8 cellular contexts compared by ENCODE assay signal in the genomic region with DNA sequence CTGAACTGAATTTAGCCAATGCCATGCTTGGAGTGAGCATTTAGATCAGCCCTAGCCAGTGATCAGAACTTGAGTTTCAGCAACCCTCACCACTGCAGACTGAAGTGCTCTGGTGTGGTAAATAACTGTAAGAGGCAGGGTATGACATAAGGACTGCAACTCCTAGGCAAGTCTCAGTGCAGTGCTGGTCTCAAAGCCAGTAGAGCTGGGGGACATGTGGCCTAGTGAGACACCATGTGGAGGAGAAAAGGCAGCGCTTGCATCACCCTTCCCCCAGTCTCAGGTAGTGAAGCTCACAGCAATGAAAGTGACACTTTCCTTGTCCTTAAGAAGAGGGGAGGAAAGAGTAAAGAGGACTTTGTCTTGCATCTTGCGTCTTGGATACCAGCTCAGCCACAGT.
DNase-seq lines count a peak whose midpoint lies in the region; ATAC-seq and TF ChIP-seq lines count a peak whose summit lies in the region.
"Had no signal": no experiment of that assay in that cellular context is flagged by ENCODE, and none has a peak within 500 bp of the region (broad histone marks: within the 10 kb centered on the region; RNA-seq: fewer than 3 reads in every experiment).

No MANE protein-coding gene starts in this region.

- H4K20me1 ChIP-seq in osteoblast (ENCODE audit: insufficient read depth, low read length), result no peaks in the 10 kb centered on the region

- H3K36me3 ChIP-seq in brain microvascular endothelial cell (replicated peaks), result no peaks in the 10 kb centered on the region
- no peaks in the 10 kb centered on the region for H3K36me3 ChIP-seq in osteoblast (ENCODE audit: insufficient read depth, low read length)

- no peaks in the 10 kb centered on the region for H3K79me2 ChIP-seq in osteoblast (ENCODE audit: insufficient read depth, low read length)

- H3K9me3 ChIP-seq in osteoblast (ENCODE audit: low read depth, low read length) (no peaks in the 10 kb centered on the region), T-helper 17 cell (ENCODE audit: control insufficient read depth, low read length, poor library complexity, severe bottlenecking) (no peaks in the 10 kb centered on the region)

- H3K4me1 Mint-ChIP-seq in T-helper 17 cell, result no peaks in the 10 kb centered on the region

- in situ Hi-C loops in brain microvascular endothelial cell (cut with HindIII; ENCODE audit: low pct_ligation_motif_present, low sequenced_read_pairs), result no loop called here

- TF ChIP-seq CTCF in GM20000 (IDR thresholded peaks at IDR 0.05; ENCODE audit: extremely low read depth, missing control alignments) (no peak), brain microvascular endothelial cell (IDR thresholded peaks at IDR 0.05; ENCODE audit: low read depth, low read length, missing control alignments) (peak; percentile 39), osteoblast (IDR thresholded peaks at IDR 0.05; ENCODE audit: extremely low read depth, low read depth, low read length) (no peak)

- H3K4me1 ChIP-seq in osteoblast (ENCODE audit: insufficient read depth, low read length), result no peaks in the 10 kb centered on the region

- H3K4me3 Mint-ChIP-seq in T-helper 17 cell, result no peak overlapping the region
- H3K4me3 Mint-ChIP-seq: stimulated activated naive CD8-positive, alpha-beta T cell treated with anti-CD3 and anti-CD28 coated beads, Interleukin-15, Interleukin-2, amounts not matched to agents 100 ng/mL and 50 ng/mL, for 24 hours had no signal

- H3K27me3 ChIP-seq in brain microvascular endothelial cell (replicated peaks), result no peaks in the 10 kb centered on the region
- H3K27me3 ChIP-seq in osteoblast (ENCODE audit: insufficient read depth, low read length), result no peaks in the 10 kb centered on the region

- H3K27ac Mint-ChIP-seq in T-helper 17 cell, result no peak overlapping the region
- H3K27ac Mint-ChIP-seq: stimulated activated naive CD8-positive, alpha-beta T cell treated with anti-CD3 and anti-CD28 coated beads, Interleukin-15, Interleukin-2, amounts not matched to agents 100 ng/mL and 50 ng/mL, for 24 hours had no signal

- H3K36me3 Mint-ChIP-seq in T-helper 17 cell (ENCODE audit: low read depth), result no peaks in the 10 kb centered on the region

- no peak for ATAC-seq in T-helper 17 cell

- H3K27me3 Mint-ChIP-seq in T-helper 17 cell, result no peaks in the 10 kb centered on the region
- H3K27me3 Mint-ChIP-seq: stimulated activated naive CD8-positive, alpha-beta T cell treated with anti-CD3 and anti-CD28 coated beads, Interleukin-15, Interleukin-2, amounts not matched to agents 100 ng/mL and 50 ng/mL, for 24 hours had no signal

- no peak overlapping the region for H3K4me2 ChIP-seq in osteoblast (ENCODE audit: insufficient read depth, low read length)

- peak; percentile 11 for DNase-seq in GM20000 (ENCODE audit: low spot score)
- DNase-seq in NAMALWA (ENCODE audit: low spot score), result peak; percentile 71
- DNase-seq in brain microvascular endothelial cell, result peak; percentile 22
- peak; percentile 8 for DNase-seq in osteoblast (ENCODE audit: insufficient read length, low spot score, missing footprints)
- no peak for DNase-seq in NCI-H226
- no peak for DNase-seq in T-helper 17 cell
- DNase-seq in activated CD4-positive, alpha-beta T cell treated with anti-CD3 and anti-CD28 coated beads for 1 hour, result no peak

- no peak overlapping the region for H2AFZ ChIP-seq in osteoblast (ENCODE audit: low read length)

- H3K4me3 ChIP-seq in brain microvascular endothelial cell (ENCODE audit: low read depth, low read length), result no peak overlapping the region
- no peak overlapping the region for H3K4me3 ChIP-seq in osteoblast (ENCODE audit: insufficient read depth, low read length)

- no peak overlapping the region for H3K27ac ChIP-seq in brain microvascular endothelial cell
- no peak overlapping the region for H3K27ac ChIP-seq in osteoblast (ENCODE audit: low read depth, low read length)

Comparison
In these comparisons a context has a peak if more than half of its experiments do, and no peak if none do; other contexts are left out.
1. DNase-seq: peak in GM20000 (single experiment), NAMALWA (single experiment), brain microvascular endothelial cell (single experiment) and osteoblast (single experiment); none in NCI-H226 (single experiment), T-helper 17 cell (0 of 3) and activated CD4-positive, alpha-beta T cell treated with anti-CD3 and anti-CD28 coated beads for 1 hour (single experiment).